8 cellular contexts compared by ENCODE assay signal in genomic region chr7:70193514-70193913, GRCh38.
A peak's percentile ranks its signal among the peaks of the same experiment; 100 is the strongest.
DNase-seq lines count a peak whose midpoint lies in the region; ATAC-seq, FAIRE-seq and TF ChIP-seq lines count a peak whose summit lies in the region.

No MANE protein-coding gene starts in this region.

- CTCF ChIA-PET in GM12878 (lab: Yijun Ruan, JAX), result interaction anchor here (0.7 to 2.1 kb wide), 3 partner anchors 50 to 505 kb away, joined by 3 to 6 read pairs (median 3); no protein-coding TSS in a partner anchor

- POLR2A ChIA-PET in GM12878 (lab: Charles Lee), result no interaction called here

- in situ Hi-C loops in GM12878 (cut with MboI), result no loop called here

- ATAC-seq in GM12878, result no peak
- ATAC-seq in HG03460 (IDR thresholded peaks at IDR 0.05; ENCODE audit: unreplicated experiment), result no peak
- no peak for ATAC-seq in HG02981 (IDR thresholded peaks at IDR 0.05; ENCODE audit: unreplicated experiment)

- BruUV-seq in GM12878 (replicated peaks; lab: Mats Ljungman, UMichigan), result no TSS peak

- intact Hi-C loops in GM12878 (cut with micrococcal nuclease; ENCODE audit: unreplicated experiment), result loop anchor here (1.0 kb wide), 1 partner anchor 505 kb away; no protein-coding TSS in a partner anchor

- H3K9me3 ChIP-seq in MM.1S (replicated peaks; ENCODE audit: insufficient read depth, low read length) (no peaks in the 10 kb centered on the region), GM12878 (replicated peaks; ENCODE audit: control insufficient read depth, insufficient read depth, low read length) (no peaks in the 10 kb centered on the region; the same call in 2 of the 3 replicates), neural cell (ENCODE audit: low read length) (no peaks in the 10 kb centered on the region)

- no peak for TF ChIP-seq EP300 in GM12878 (IDR thresholded peaks at IDR 0.05; ENCODE audit: borderline replicate concordance in 1 of 2, control insufficient read depth in 1 of 2, low read depth in 2 of 2, low read length in 2 of 2)
- TF ChIP-seq EP300 in neural cell (conservative IDR thresholded peaks at IDR 0.05; ENCODE audit: poor library complexity, severe bottlenecking), result no peak

- peak; percentile 47 for FAIRE-seq in GM12878 (lab: Jason Lieb, UNC)

- no peaks in the 10 kb centered on the region for H3K4me1 ChIP-seq in MM.1S (ENCODE audit: low read length)
- no peaks in the 10 kb centered on the region for H3K4me1 ChIP-seq in GM12878 (ENCODE audit: control insufficient read depth, insufficient read depth, low read length)

- TF ChIP-seq RAD21 in GM12878 (IDR thresholded peaks at IDR 0.05; ENCODE audit: insufficient read depth, low read depth, low read length) (peak; percentile 39; the same call in 1 of the 2 replicates), neural cell (conservative IDR thresholded peaks at IDR 0.05) (no peak)

- H3F3A ChIP-seq in MM.1S (ENCODE audit: insufficient read depth, low read length) (no peaks in the 10 kb centered on the region), neural cell (ENCODE audit: insufficient read depth, low read length, poor library complexity, severe bottlenecking) (no peaks in the 10 kb centered on the region)

- H3K9ac ChIP-seq in MM.1S (ENCODE audit: low read length), result no peak overlapping the region
- H3K9ac ChIP-seq in GM12878 (ENCODE audit: control insufficient read depth, insufficient read depth, low read length), result no peak overlapping the region
- no peak overlapping the region for H3K9ac ChIP-seq in neural cell (ENCODE audit: low read length)

- no peak overlapping the region for H3K4me2 ChIP-seq in MM.1S (ENCODE audit: low read depth, low read length)
- H3K4me2 ChIP-seq in GM12878 (ENCODE audit: control insufficient read depth, insufficient read depth), result no peak overlapping the region
- no peak overlapping the region for H3K4me2 ChIP-seq in neural cell (ENCODE audit: low read length)

- DNase-seq in DMS53 treated with DMSO at 0.1 percent for 48 hours (lab: John Stamatoyannopoulos, UW; ENCODE audit: unreplicated experiment), result peak; percentile 38
- DNase-seq in MM.1S, result peak; percentile 19
- no peak for DNase-seq in GM12878 (ENCODE audit: low read depth, low spot score)
- no peak for DNase-seq in activated CD4-positive, alpha-beta T cell treated with anti-CD3 and anti-CD28 coated beads, Interleukin-2, amount 50 U/mL, for 48 hours
- no peak for DNase-seq in NCI-H2227 (lab: John Stamatoyannopoulos, UW; ENCODE audit: unreplicated experiment)

- H3K79me2 ChIP-seq in MM.1S (ENCODE audit: low read length) (no peaks in the 10 kb centered on the region), GM12878 (ENCODE audit: control insufficient read depth, insufficient read depth, low read length) (no peaks in the 10 kb centered on the region), neural cell (replicated peaks; ENCODE audit: insufficient read depth, low read length) (no peaks in the 10 kb centered on the region)

- H3K27ac ChIP-seq in MM.1S (ENCODE audit: low read length) (no peak overlapping the region), GM12878 (ENCODE audit: control insufficient read depth, insufficient read depth) (no peak overlapping the region), neural cell (ENCODE audit: low read length) (no peak overlapping the region)

- RAD21 ChIA-PET in GM12878 (lab: Charles Lee; ENCODE audit: unreplicated experiment), result interaction anchor here (1.0 kb wide), 1 partner anchor 505 kb away, joined by 5 read pairs; no protein-coding TSS in a partner anchor

- H3K4me3 ChIP-seq in MM.1S (ENCODE audit: low read length), result no peak overlapping the region
- H3K4me3 ChIP-seq in GM12878, result no peak overlapping the region
- no peak overlapping the region for H3K4me3 ChIP-seq in neural cell (ENCODE audit: low read length)

- no peaks in the 10 kb centered on the region for H4K20me1 ChIP-seq in MM.1S (ENCODE audit: insufficient read depth, low read length)
- no peaks in the 10 kb centered on the region for H4K20me1 ChIP-seq in GM12878 (ENCODE audit: control insufficient read depth, insufficient read depth)
- H4K20me1 ChIP-seq in neural cell (ENCODE audit: insufficient read depth), result no peaks in the 10 kb centered on the region

- SMC1A ChIA-PET in GM12878 (lab: Charles Lee; ENCODE audit: uncharacterized antibody, unreplicated experiment), result interaction anchor here (0.6 to 1.2 kb wide), 4 partner anchors 11 to 523 kb away, joined by 3 to 4 read pairs (median 3); no protein-coding TSS in a partner anchor

- TF ChIP-seq CTCF in MM.1S (IDR thresholded peaks at IDR 0.05; ENCODE audit: low read length) (peak; percentile 25; the same call in 1 of the 2 replicates), GM12878 (IDR thresholded peaks at IDR 0.05 in 2 of 3, conservative IDR thresholded peaks at IDR 0.05 in 1 of 3; ENCODE audit: control insufficient read depth in 2 of 3, extremely low read depth in 1 of 3, insufficient read depth in 1 of 3, low read depth in 3 of 3, low read length in 3 of 3) (peak; percentile 16 to 34 (median 22); a peak in 4 of 6 replicates), neural cell (IDR thresholded peaks at IDR 0.05; ENCODE audit: poor library complexity, severe bottlenecking) (peak; percentile 27)

- H3K36me3 ChIP-seq in MM.1S (replicated peaks; ENCODE audit: insufficient read depth, low read length), result no peaks in the 10 kb centered on the region
- H3K36me3 ChIP-seq in GM12878 (ENCODE audit: control insufficient read depth in 2 of 2, insufficient read depth in 2 of 2, low read length in 1 of 2), result no peaks in the 10 kb centered on the region
- H3K36me3 ChIP-seq in neural cell (ENCODE audit: insufficient read depth, low read length), result no peaks in the 10 kb centered on the region

- H3K27me3 ChIP-seq in MM.1S (replicated peaks; ENCODE audit: insufficient read depth, low read length) (no peaks in the 10 kb centered on the region), GM12878 (replicated peaks in 1 of 2; ENCODE audit: control insufficient read depth in 2 of 2, insufficient read depth in 2 of 2, low read length in 1 of 2) (no peaks in the 10 kb centered on the region), neural cell (ENCODE audit: insufficient read depth, low read depth, low read length) (no peaks in the 10 kb centered on the region)

- 1% methylated on average over 4 of the region's 4 CpGs for WGBS in GM12878 (ENCODE audit: insufficient coverage, insufficient replicate concordance, low lambda C conversion rate, missing lambda C conversion rate)

- no peaks in the 10 kb centered on the region for H3K9me2 ChIP-seq in MM.1S (replicated peaks; ENCODE audit: insufficient read depth, low read length)
- H3K9me2 ChIP-seq in neural cell (ENCODE audit: insufficient read depth, low read length), result no peaks in the 10 kb centered on the region

- H2AFZ ChIP-seq in MM.1S (ENCODE audit: low read length), result no peak overlapping the region
- H2AFZ ChIP-seq in GM12878 (ENCODE audit: control insufficient read depth, low read depth, low read length), result no peak overlapping the region
- no peak overlapping the region for H2AFZ ChIP-seq in neural cell (ENCODE audit: low read depth, low read length)

- TF ChIP-seq POLR2A in GM12878 (IDR thresholded peaks at IDR 0.05; ENCODE audit: low read depth, low read length), result no peak

TF ChIP-seq in GM12878, 131 proteins besides CTCF, POLR2A, EP300 and RAD21 (continues in another document):
- TF ChIP-seq ZNF207 (IDR thresholded peaks at IDR 0.05; ENCODE audit: borderline replicate concordance) (no peak), SKIL (IDR thresholded peaks at IDR 0.05; ENCODE audit: low read depth, poor library complexity, severe bottlenecking) (no peak), JUNB (IDR thresholded peaks at IDR 0.05) (no peak)

TF ChIP-seq in neural cell, 6 proteins besides CTCF, POLR2A, EP300 and RAD21:
- TF ChIP-seq REST (IDR thresholded peaks at IDR 0.05; ENCODE audit: borderline replicate concordance) (no peak), POLR2AphosphoS5 (IDR thresholded peaks at IDR 0.05) (no peak), TAF1 (IDR thresholded peaks at IDR 0.05; ENCODE audit: low read depth) (no peak), MXI1 (conservative IDR thresholded peaks at IDR 0.05; ENCODE audit: poor library complexity, severe bottlenecking) (no peak), SMC3 (conservative IDR thresholded peaks at IDR 0.05; ENCODE audit: poor library complexity) (no peak), EZH2 (IDR thresholded peaks at IDR 0.05; ENCODE audit: borderline replicate concordance, insufficient read depth, low read length, poor library complexity, severe bottlenecking) (no peak)

Comparison
In these comparisons a context has a peak if more than half of its experiments do, and no peak if none do; other contexts are left out.
1. DNase-seq: peak in DMS53 treated with DMSO at 0.1 percent for 48 hours (single experiment) and MM.1S (single experiment); none in GM12878 (single experiment), activated CD4-positive, alpha-beta T cell treated with anti-CD3 and anti-CD28 coated beads, Interleukin-2, amount 50 U/mL, for 48 hours (0 of 2) and NCI-H2227 (single experiment).
2. Peak in every context shown above with its lines, with median percentiles within 50 percentile points of each other: CTCF ChIP-seq.